Comparison of ENCODE assay signal across 15 cellular contexts in the genomic region with DNA sequence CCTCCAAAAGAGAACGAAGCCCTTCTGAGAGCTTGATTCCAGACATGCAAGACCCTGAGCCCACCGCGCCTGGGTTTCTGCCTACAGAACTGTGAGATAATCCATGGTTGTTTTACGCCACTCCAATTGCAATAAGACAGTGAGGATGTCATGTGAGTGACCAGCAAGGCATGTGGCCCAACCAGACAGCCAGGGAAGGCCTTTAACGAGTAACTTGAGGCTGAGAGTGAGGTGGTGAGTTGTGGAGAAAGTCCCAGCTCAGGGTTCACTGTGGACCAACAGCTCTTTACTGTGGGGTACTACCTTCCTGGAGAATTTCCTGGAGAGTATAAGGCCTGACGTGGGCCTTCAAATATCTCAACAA.
DNase-seq lines count a peak whose midpoint lies in the region; ATAC-seq, FAIRE-seq and TF ChIP-seq lines count a peak whose summit lies in the region.
"Had no signal": no experiment of that assay in that cellular context is flagged by ENCODE, and none has a peak within 500 bp of the region (broad histone marks: within the 10 kb centered on the region; RNA-seq: fewer than 3 reads in every experiment).

No MANE protein-coding gene starts in this region.

- peak overlapping the region; percentile 82 for H3K27ac Mint-ChIP-seq in activated CD8-positive, alpha-beta memory T cell treated with anti-CD3 and anti-CD28 coated beads, Interleukin-2, amount 10 ng/mL, durations not matched to agents 7 days and 5 days
- H3K27ac Mint-ChIP-seq: activated naive CD8-positive, alpha-beta T cell; immature natural killer cell; naive thymus-derived CD8-positive, alpha-beta T cell had no signal

- no peaks in the 10 kb centered on the region for H3K79me1 ChIP-seq in mesenchymal stem cell (replicated peaks; ENCODE audit: low read length, poor library complexity, severe bottlenecking)

- peak overlapping the region; percentile 90 for H4K8ac ChIP-seq in mesenchymal stem cell (ENCODE audit: low read length)

- H2BK5ac ChIP-seq in mesenchymal stem cell (ENCODE audit: low read depth, low read length, poor library complexity, severe bottlenecking), result peak overlapping the region; percentile 88

- peak overlapping the region; percentile 97 for H4K91ac ChIP-seq in mesenchymal stem cell (ENCODE audit: low read length)

- H3K23ac ChIP-seq in mesenchymal stem cell (ENCODE audit: low read length in 2 of 2), result no peak overlapping the region

- no peaks in the 10 kb centered on the region for H3K27me3 ChIP-seq in colonic mucosa
- H3K27me3 ChIP-seq in mesenchymal stem cell (ENCODE audit: control insufficient read depth in 1 of 2, insufficient read depth in 1 of 2, low read length in 2 of 2), result peaks cover 0 to 3% of the 10 kb centered on the region in 2 experiments
- H3K27me3 ChIP-seq in tibial nerve, result no peaks in the 10 kb centered on the region

- no peaks in the 10 kb centered on the region for H3K27me3 Mint-ChIP-seq in activated CD8-positive, alpha-beta memory T cell treated with anti-CD3 and anti-CD28 coated beads, Interleukin-2, amount 10 ng/mL, durations not matched to agents 7 days and 5 days
- H3K27me3 Mint-ChIP-seq: central memory CD8-positive, alpha-beta T cell had no signal

- CTCF ChIA-PET in activated CD8-positive, alpha-beta memory T cell treated with anti-CD3 and anti-CD28 coated beads, Interleukin-2, amount 10 ng/mL, durations not matched to agents 7 days and 5 days (lab: Charles Lee), result no interaction called here

- H3K4me3 Mint-ChIP-seq in activated CD8-positive, alpha-beta memory T cell treated with anti-CD3 and anti-CD28 coated beads, Interleukin-2, amount 10 ng/mL, durations not matched to agents 7 days and 5 days, result no peak overlapping the region
- H3K4me3 Mint-ChIP-seq: activated naive CD8-positive, alpha-beta T cell; central memory CD8-positive, alpha-beta T cell; immature natural killer cell; naive thymus-derived CD8-positive, alpha-beta T cell had no signal

- H3K9me3 ChIP-seq in colonic mucosa (no peaks in the 10 kb centered on the region), mesenchymal stem cell (ENCODE audit: control insufficient read depth, low read length) (peaks cover 6% of the 10 kb centered on the region), tibial nerve (peaks cover 0 to 11% (median 0%) of the 10 kb centered on the region in 4 donors)

- no peaks in the 10 kb centered on the region for H3K36me3 ChIP-seq in colonic mucosa
- H3K36me3 ChIP-seq in mesenchymal stem cell (ENCODE audit: control insufficient read depth in 1 of 2, insufficient read depth in 2 of 2, low read depth in 1 of 2, low read length in 2 of 2), result no peaks in the 10 kb centered on the region
- no peaks in the 10 kb centered on the region for H3K36me3 ChIP-seq in tibial nerve

- H3K14ac ChIP-seq in mesenchymal stem cell (ENCODE audit: low read length in 2 of 2), result peak overlapping the region in 1 of 2 experiments; percentile 37

- DNase-seq in activated CD8-positive, alpha-beta memory T cell treated with anti-CD3 and anti-CD28 coated beads, Interleukin-2, amount 10 ng/mL, durations not matched to agents 7 days and 5 days, result no peak
- DNase-seq in activated CD8-positive, alpha-beta memory T cell treated with anti-CD3 and anti-CD28 coated beads, Interleukin-2, amount 50 U/mL, for 4 hours, result no peak
- DNase-seq in colonic mucosa, result no peak
- no peak for DNase-seq in mesenchymal stem cell
- DNase-seq in tibial nerve (ENCODE audit: low spot score in 2 of 2), result no peak
- no peak for DNase-seq in activated CD4-positive, CD25-positive, alpha-beta regulatory T cell (lab: John Stamatoyannopoulos, UW)
- DNase-seq in GM19239 (ENCODE audit: insufficient read length, low spot score), result no peak
- DNase-seq in activated gamma-delta T cell treated with Interleukin-2 at 50 U/mL for 16 hours, result no peak
- DNase-seq: immature natural killer cell; naive thymus-derived CD8-positive, alpha-beta T cell; NCI-H1417 treated with DMSO at 0.1 percent for 48 hours; NCI-H510A had no signal

- H3K4me1 ChIP-seq in colonic mucosa, result peaks cover 19% of the 10 kb centered on the region
- peaks cover 30% of the 10 kb centered on the region for H3K4me1 ChIP-seq in mesenchymal stem cell (ENCODE audit: control insufficient read depth, insufficient read depth, low read depth, low read length)
- H3K4me1 ChIP-seq in tibial nerve, result peaks cover 0 to 7% (median 4%) of the 10 kb centered on the region in 4 donors

- ATAC-seq in activated CD8-positive, alpha-beta memory T cell treated with anti-CD3 and anti-CD28 coated beads, Interleukin-2, amount 10 ng/mL, durations not matched to agents 7 days and 5 days, result no peak
- ATAC-seq: naive thymus-derived CD8-positive, alpha-beta T cell had no signal

- peaks cover 14% of the 10 kb centered on the region for H3K36me3 Mint-ChIP-seq in activated CD8-positive, alpha-beta memory T cell treated with anti-CD3 and anti-CD28 coated beads, Interleukin-2, amount 10 ng/mL, durations not matched to agents 7 days and 5 days
- H3K36me3 Mint-ChIP-seq: activated naive CD8-positive, alpha-beta T cell; immature natural killer cell had no signal

- peak overlapping the region; percentile 90 to 96 for H2BK12ac ChIP-seq in mesenchymal stem cell (ENCODE audit: low read length in 2 of 2)

- peak overlapping the region; percentile 90 to 94 for H3K4ac ChIP-seq in mesenchymal stem cell (ENCODE audit: low read depth in 1 of 2, low read length in 2 of 2)

- peak overlapping the region; percentile 75 for H3K27ac ChIP-seq in colonic mucosa
- H3K27ac ChIP-seq in mesenchymal stem cell (ENCODE audit: low read length, poor library complexity, severe bottlenecking), result peak overlapping the region; percentile 90
- H3K27ac ChIP-seq in tibial nerve, result peak overlapping the region in 3 of 4 donors; percentile 57 to 87 (median 79)

- peak overlapping the region; percentile 47 for H2AFZ ChIP-seq in mesenchymal stem cell (ENCODE audit: low read depth, low read length)

- FAIRE-seq in GM19239 (lab: Jason Lieb, UNC), result no peak
- FAIRE-seq: urothelium cell line had no signal

- peak overlapping the region; percentile 97 for H2AK5ac ChIP-seq in mesenchymal stem cell (ENCODE audit: low read length, severe bottlenecking)

- no peak for TF ChIP-seq EP300 in tibial nerve (IDR thresholded peaks at IDR 0.05)

- no peak for TF ChIP-seq POLR2A in tibial nerve (IDR thresholded peaks at IDR 0.05)

- H2BK120ac ChIP-seq in mesenchymal stem cell (ENCODE audit: low read depth, low read length), result peak overlapping the region; percentile 67

- H2BK15ac ChIP-seq in mesenchymal stem cell (ENCODE audit: low read depth, poor library complexity, severe bottlenecking), result peak overlapping the region; percentile 20

- peak overlapping the region; percentile 81 to 96 for H3K18ac ChIP-seq in mesenchymal stem cell (ENCODE audit: low read depth in 1 of 2, low read length in 2 of 2)

- H3K4me3 ChIP-seq in colonic mucosa (no peak overlapping the region), mesenchymal stem cell (ENCODE audit: insufficient read depth in 1 of 2, low read depth in 1 of 2, low read length in 2 of 2) (no peak overlapping the region), tibial nerve (no peak overlapping the region)

- H3K9ac ChIP-seq in colonic mucosa (ENCODE audit: low read depth in 2 of 2, low read length in 2 of 2) (peak overlapping the region in 1 of 2 donors; percentile 67), mesenchymal stem cell (ENCODE audit: low read length) (peak overlapping the region; percentile 52)

- TF ChIP-seq CTCF in colonic mucosa (IDR thresholded peaks at IDR 0.05) (no peak), tibial nerve (IDR thresholded peaks at IDR 0.05) (no peak)

- intact Hi-C loops in colonic mucosa (cut with DNase I), result no loop called here

- H3K4me2 ChIP-seq in mesenchymal stem cell (ENCODE audit: low read length, poor library complexity, severe bottlenecking), result no peak overlapping the region

- 77% methylated on average over 6 of the region's 6 CpGs for WGBS in mesenchymal stem cell
- WGBS in tibial nerve, 2 donors, result 87 to 91% methylated on average over 6 of the region's 6 CpGs

- H3K4me1 Mint-ChIP-seq in activated CD8-positive, alpha-beta memory T cell treated with anti-CD3 and anti-CD28 coated beads, Interleukin-2, amount 10 ng/mL, durations not matched to agents 7 days and 5 days, result peaks cover 39% of the 10 kb centered on the region
- H3K4me1 Mint-ChIP-seq: central memory CD8-positive, alpha-beta T cell; immature natural killer cell; naive thymus-derived CD8-positive, alpha-beta T cell had no signal

- peaks cover 7% of the 10 kb centered on the region for H3K9me3 Mint-ChIP-seq in activated CD8-positive, alpha-beta memory T cell treated with anti-CD3 and anti-CD28 coated beads, Interleukin-2, amount 10 ng/mL, durations not matched to agents 7 days and 5 days (ENCODE audit: low read depth)
